Comparison of ENCODE assay signal across 18 cellular contexts in genomic region chr12:162467-163307, GRCh38. TPM values are rescaled to one million over a fixed set of nuclear protein-coding genes. Genes with fewer than 3 reads are reported as not detected.
DNase-seq lines count a peak whose midpoint lies in the region; ATAC-seq and TF ChIP-seq lines count a peak whose summit lies in the region.
"Had no signal": no experiment of that assay in that cellular context is flagged by ENCODE, and none has a peak within 500 bp of the region (broad histone marks: within the 10 kb centered on the region; RNA-seq: fewer than 3 reads in every experiment).

No MANE protein-coding gene starts in this region.

- intact Hi-C loops in A673 (cut with micrococcal nuclease; ENCODE audit: unreplicated experiment) = no loop called here

- POLR2A ChIA-PET in A673 (lab: Charles Lee; ENCODE audit: low non-redundant PET) = no interaction called here
- POLR2A ChIA-PET in T-cell (lab: Charles Lee) = no interaction called here

- CTCF ChIA-PET in A673 (lab: Charles Lee) = no interaction called here
- CTCF ChIA-PET in T-cell (lab: Charles Lee) = no interaction called here

- DNase-seq in A673 (ENCODE audit: low spot score) = peak; percentile 56
- peak; percentile 39 for DNase-seq in GM03348 (ENCODE audit: low spot score)
- peak; percentile 84 for DNase-seq in NCI-H510A treated with DMSO at 0.1 percent for 48 hours (lab: John Stamatoyannopoulos, UW)
- no peak for DNase-seq in T-cell
- no peak for DNase-seq in NCI-H226
- DNase-seq in activated CD4-positive, alpha-beta T cell treated with anti-CD3 and anti-CD28 coated beads, Interleukin-2, amount 50 U/mL, for 1 hour = no peak
- DNase-seq: activated CD4-positive, alpha-beta T cell treated with anti-CD3 and anti-CD28 coated beads for 48 hours; activated naive CD8-positive, alpha-beta T cell treated with anti-CD3 and anti-CD28 coated beads, Interleukin-2, amount 50 U/mL, for 24 hours; activated T-cell treated with anti-CD3 and anti-CD28 coated beads, Interleukin-2, amount 50 U/mL, for 4 hours; foreskin melanocyte; immature natural killer cell; mesenchymal stem cell; NCI-H446; stimulated activated CD4-positive, alpha-beta T cell treated with anti-CD3 and anti-CD28 coated beads, Interleukin-4, amount 100 ng/mL, for 4 hours had no signal

- no peak for TF ChIP-seq CTCF in A673 (conservative IDR thresholded peaks at IDR 0.05; ENCODE audit: low read depth, low read length)

- no peak overlapping the region for H3K27ac ChIP-seq in A673 (ENCODE audit: low read depth, low read length, poor library complexity, severe bottlenecking)
- H3K27ac ChIP-seq in ectodermal cell (ENCODE audit: insufficient read depth, low read depth, low read length, poor library complexity, severe bottlenecking) = peak overlapping the region; percentile 60
- H3K27ac ChIP-seq: neutrophil had no signal

- H3K9me3 Mint-ChIP-seq in T-cell = no peaks in the 10 kb centered on the region
- H3K9me3 Mint-ChIP-seq: activated naive CD8-positive, alpha-beta T cell treated with anti-CD3 and anti-CD28 coated beads, Interleukin-2, amount 50 U/mL, for 24 hours; activated T-cell treated with anti-CD3 and anti-CD28 coated beads, Interleukin-2, amount 50 U/mL, for 4 hours; immature natural killer cell had no signal

- no peaks in the 10 kb centered on the region for H3K4me1 Mint-ChIP-seq in T-cell
- H3K4me1 Mint-ChIP-seq: activated naive CD8-positive, alpha-beta T cell treated with anti-CD3 and anti-CD28 coated beads, Interleukin-2, amount 50 U/mL, for 24 hours had no signal

- H3K9me3 ChIP-seq in A673 (ENCODE audit: low read depth, low read length, poor library complexity, severe bottlenecking) = no peaks in the 10 kb centered on the region
- no peaks in the 10 kb centered on the region for H3K9me3 ChIP-seq in ectodermal cell (ENCODE audit: control insufficient read depth, low read length)
- H3K9me3 ChIP-seq: neutrophil had no signal

- no peak for ATAC-seq in HG03025 (IDR thresholded peaks at IDR 0.05; ENCODE audit: low FRiP score, unreplicated experiment)
- ATAC-seq in T-cell (replicated peaks in 1 of 4) = no peak
- ATAC-seq: activated naive CD8-positive, alpha-beta T cell treated with anti-CD3 and anti-CD28 coated beads, Interleukin-2, amount 50 U/mL, for 24 hours; activated T-cell treated with anti-CD3 and anti-CD28 coated beads, Interleukin-2, amount 50 U/mL, for 4 hours had no signal

- H3K4me3 ChIP-seq in A673 (ENCODE audit: low read depth, low read length, poor library complexity, severe bottlenecking) (no peak overlapping the region), ectodermal cell (ENCODE audit: insufficient read depth, low read depth, low read length) (no peak overlapping the region)

- H3K36me3 Mint-ChIP-seq in T-cell = no peaks in the 10 kb centered on the region
- H3K36me3 Mint-ChIP-seq: immature natural killer cell had no signal

- no peak overlapping the region for H3K4me3 Mint-ChIP-seq in T-cell
- H3K4me3 Mint-ChIP-seq: activated naive CD8-positive, alpha-beta T cell treated with anti-CD3 and anti-CD28 coated beads, Interleukin-2, amount 50 U/mL, for 24 hours; activated T-cell treated with anti-CD3 and anti-CD28 coated beads, Interleukin-2, amount 50 U/mL, for 4 hours; immature natural killer cell had no signal

- H3K36me3 ChIP-seq in A673 (ENCODE audit: insufficient read depth, low read length, poor library complexity, severe bottlenecking) (no peaks in the 10 kb centered on the region), ectodermal cell (ENCODE audit: control insufficient read depth, insufficient read depth, low read length) (no peaks in the 10 kb centered on the region)
- H3K36me3 ChIP-seq: neutrophil had no signal

- H3K27me3 Mint-ChIP-seq in T-cell = peaks cover 3 to 10% of the 10 kb centered on the region in 2 donors
- H3K27me3 Mint-ChIP-seq: activated naive CD8-positive, alpha-beta T cell treated with anti-CD3 and anti-CD28 coated beads, Interleukin-2, amount 50 U/mL, for 24 hours had no signal

- no peak overlapping the region for H3K27ac Mint-ChIP-seq in T-cell
- H3K27ac Mint-ChIP-seq: activated naive CD8-positive, alpha-beta T cell treated with anti-CD3 and anti-CD28 coated beads, Interleukin-2, amount 50 U/mL, for 24 hours; immature natural killer cell had no signal

- H3K27me3 ChIP-seq in A673 (replicated peaks; ENCODE audit: insufficient read depth, low read depth, low read length, poor library complexity) = no peaks in the 10 kb centered on the region
- no peaks in the 10 kb centered on the region for H3K27me3 ChIP-seq in ectodermal cell (ENCODE audit: control insufficient read depth, insufficient read depth, low read length, poor library complexity, severe bottlenecking)
- H3K27me3 ChIP-seq: neutrophil had no signal

- 68% methylated on average over 13 to 14 of the region's 18 CpGs for WGBS in ectodermal cell, 2 experiments

- BruUV-seq in A673 (replicated peaks; lab: Mats Ljungman, UMichigan) = no TSS peak

- no peaks in the 10 kb centered on the region for H3K4me1 ChIP-seq in A673 (ENCODE audit: insufficient read depth, low read length, poor library complexity, severe bottlenecking)
- H3K4me1 ChIP-seq in ectodermal cell (ENCODE audit: control insufficient read depth, insufficient read depth, low read length) = peaks cover 21% of the 10 kb centered on the region

RNA-seq across cellular contexts. Expression of gene SLC6A12, which starts 51.3 kb away (rescaled TPM):
- total RNA-seq in A673 (2021) = not detected in 2 replicates
- polyA plus RNA-seq in ectodermal cell (2013, experiment 1 of 4) = 0.81 TPM
- 0.89 TPM for polyA plus RNA-seq in ectodermal cell (2013, experiment 2 of 4)
- 0.37 TPM for polyA plus RNA-seq in ectodermal cell (2013, experiment 3 of 4)
- polyA plus RNA-seq in ectodermal cell (2013, experiment 4 of 4) = 0.57 TPM
- under 1 TPM in 1 of 5 donors, not detected in 4; 0.85 TPM for total RNA-seq in T-cell
- total RNA-seq: HT-29 had no signal

Comparison
In these comparisons a context has a peak if more than half of its experiments do, and no peak if none do; other contexts are left out.
1. DNase-seq: peak in A673 (single experiment), GM03348 (single experiment) and NCI-H510A treated with DMSO at 0.1 percent for 48 hours (single experiment); none in T-cell (0 of 34), NCI-H226 (single experiment) and activated CD4-positive, alpha-beta T cell treated with anti-CD3 and anti-CD28 coated beads, Interleukin-2, amount 50 U/mL, for 1 hour (single experiment).